ENCODE assay signal across 11 cellular contexts in genomic region chr5:128844354-128844923, GRCh38.
DNase-seq lines count a peak whose midpoint lies in the region; ATAC-seq and TF ChIP-seq lines count a peak whose summit lies in the region.
"Had no signal": no experiment of that assay in that cellular context is flagged by ENCODE, and none has a peak within 500 bp of the region (broad histone marks: within the 10 kb centered on the region; RNA-seq: fewer than 3 reads in every experiment).

No MANE protein-coding gene starts in this region.

- H3K27ac Mint-ChIP-seq in type B pancreatic cell, result no peak overlapping the region

- H3K9me3 Mint-ChIP-seq in type B pancreatic cell, result peaks cover 4% of the 10 kb centered on the region

- H3K4me1 ChIP-seq in heart left ventricle (no peaks in the 10 kb centered on the region), right cardiac atrium (ENCODE audit: control insufficient read depth, insufficient read depth, low read length) (no peaks in the 10 kb centered on the region)
- H3K4me1 ChIP-seq: upper lobe of left lung had no signal

- H3K4me3 Mint-ChIP-seq in type B pancreatic cell, result no peak overlapping the region

- H3K4me3 ChIP-seq in heart left ventricle (no peak overlapping the region), right cardiac atrium (ENCODE audit: low read length) (no peak overlapping the region)
- H3K4me3 ChIP-seq: upper lobe of left lung had no signal

- intact Hi-C loops in heart left ventricle (cut with DNase I), result loop anchor here (2.0 to 10.0 kb wide), 9 partner anchors 167 to 632 kb away; partner anchors contain the start of gene FBN2 (in 2 of the 10)
- intact Hi-C loops in right cardiac atrium (cut with DNase I), result loop anchor here in 3 of 4 donors (5.0 to 10.0 kb wide), 3 partner anchors 170 to 632 kb away; no protein-coding TSS in a partner anchor

- H3K9me3 ChIP-seq in heart left ventricle (peaks cover 0 to 24% (median 6%) of the 10 kb centered on the region in 12 donors), right cardiac atrium (ENCODE audit: control insufficient read depth, low read length) (no peaks in the 10 kb centered on the region)
- H3K9me3 ChIP-seq: upper lobe of left lung had no signal

- DNase-seq in heart left ventricle (no peak), right cardiac atrium (no peak), SK-MEL-5 (ENCODE audit: low read depth, low spot score) (peak; percentile 49), foreskin melanocyte (peak; percentile 11), type B pancreatic cell (ENCODE audit: extremely low spot score, unreplicated experiment) (no peak), 8988T (no peak)
- no peak for DNase-seq in activated CD4-positive, CD25-positive, alpha-beta regulatory T cell (lab: John Stamatoyannopoulos, UW)
- DNase-seq: GDM1, Right ventricle myocardium superior, upper lobe of left lung had no signal

- H3K27ac ChIP-seq in heart left ventricle (no peak overlapping the region), right cardiac atrium (ENCODE audit: low read length) (no peak overlapping the region)
- H3K27ac ChIP-seq: upper lobe of left lung had no signal

- ATAC-seq in heart left ventricle, result no peak
- ATAC-seq in right cardiac atrium, result no peak
- no peak for ATAC-seq in GM21423 (IDR thresholded peaks at IDR 0.05; ENCODE audit: unreplicated experiment)

- peaks cover 4% of the 10 kb centered on the region for H3K4me1 Mint-ChIP-seq in type B pancreatic cell (ENCODE audit: unreplicated experiment)

- H3K27me3 ChIP-seq in heart left ventricle (no peaks in the 10 kb centered on the region), right cardiac atrium (ENCODE audit: control insufficient read depth, insufficient read depth) (no peaks in the 10 kb centered on the region)
- H3K27me3 ChIP-seq: upper lobe of left lung had no signal

- WGBS in heart left ventricle, 4 donors, result 35 to 48% (median 38%) methylated on average over 2 of the region's 2 CpGs
- 41% methylated on average over 2 of the region's 2 CpGs for WGBS in right cardiac atrium

- no peak for TF ChIP-seq POLR2A in heart left ventricle (IDR thresholded peaks at IDR 0.05)

- no peaks in the 10 kb centered on the region for H3K36me3 Mint-ChIP-seq in type B pancreatic cell

- no peaks in the 10 kb centered on the region for H3K36me3 ChIP-seq in heart left ventricle
- H3K36me3 ChIP-seq: upper lobe of left lung had no signal

- in situ Hi-C loops in SK-MEL-5 (cut with HindIII; ENCODE audit: low pct_unique_long_range_greater_than_20kb, low sequenced_read_pairs), result no loop called here

- TF ChIP-seq CTCF in heart left ventricle (IDR thresholded peaks at IDR 0.05) (peak; percentile 17 to 59 (median 40)), type B pancreatic cell (conservative IDR thresholded peaks at IDR 0.05) (peak; percentile 76)

- no peaks in the 10 kb centered on the region for H3K27me3 Mint-ChIP-seq in type B pancreatic cell

Comparison
In these comparisons a context has a peak if more than half of its experiments do, and no peak if none do; other contexts are left out.
1. DNase-seq: peak in SK-MEL-5 (single experiment) and foreskin melanocyte (single experiment); none in heart left ventricle (0 of 5), right cardiac atrium (0 of 3), type B pancreatic cell (single experiment), activated CD4-positive, CD25-positive, alpha-beta regulatory T cell (0 of 4) and 8988T (single experiment).